8 cellular contexts compared by ENCODE assay signal in the genomic region with DNA sequence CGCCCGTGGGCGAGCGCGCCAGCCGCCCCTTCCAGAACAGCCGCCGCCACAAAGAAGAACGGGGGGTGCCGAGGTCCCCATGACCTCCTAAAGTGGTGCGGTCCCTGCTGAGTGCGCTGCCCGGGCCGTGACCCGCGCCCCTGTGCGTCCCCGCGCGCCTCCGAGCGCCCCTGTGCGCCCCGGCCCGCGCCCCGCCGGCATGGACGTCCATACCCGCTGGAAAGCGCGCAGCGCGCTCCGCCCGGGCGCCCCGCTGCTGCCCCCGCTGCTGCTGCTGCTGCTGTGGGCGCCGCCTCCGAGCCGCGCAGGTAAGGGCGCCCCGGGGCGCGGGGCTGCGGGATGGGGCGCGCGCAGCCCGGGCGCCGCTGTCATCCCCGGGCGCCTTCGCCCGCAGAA. TPM values are rescaled to one million over a fixed set of nuclear protein-coding genes. Genes with fewer than 3 reads are reported as not detected.
A peak's percentile ranks its signal among the peaks of the same experiment; 100 is the strongest.
DNase-seq lines count a peak whose midpoint lies in the region; ATAC-seq and TF ChIP-seq lines count a peak whose summit lies in the region.

No MANE protein-coding gene starts in this region.

- no peak overlapping the region for H3K27ac Mint-ChIP-seq in CD4-positive, alpha-beta T cell

- peak; percentile 25 for ATAC-seq in CD4-positive, alpha-beta T cell (ENCODE audit: poor library complexity)
- peak; percentile 0 for ATAC-seq in left ventricle myocardium superior

- in situ Hi-C loops in KBM-7 (cut with MboI; ENCODE audit: low pct_unique_long_range_greater_than_20kb, low sequenced_read_pairs) = no loop called here

- peak overlapping the region; percentile 88 for H3K4me3 ChIP-seq in SK-N-MC
- H3K4me3 ChIP-seq in rectal smooth muscle tissue (ENCODE audit: low read length) = peak overlapping the region; percentile 71

- H3K9ac ChIP-seq in SK-N-MC (ENCODE audit: insufficient read length) = peak overlapping the region; percentile 67
- H3K9ac ChIP-seq in rectal smooth muscle tissue (ENCODE audit: low read length) = no peak overlapping the region

- intact Hi-C loops in CD4-positive, alpha-beta T cell (cut with DNase I, micrococcal nuclease) = loop anchor here (5.0 to 10.0 kb wide), 2 partner anchors 195 to 477 kb away; partner anchors contain the start of gene RNU6ATAC (in 1 of the 2)
- intact Hi-C loops in left ventricle myocardium superior (cut with micrococcal nuclease) = no loop called here

- H3K4me1 ChIP-seq in rectal smooth muscle tissue (ENCODE audit: control insufficient read depth, insufficient read depth, low read length) = peaks cover 28% of the 10 kb centered on the region

- peaks cover 11% of the 10 kb centered on the region for H3K27me3 ChIP-seq in CD4-positive, alpha-beta T cell (ENCODE audit: control insufficient read depth, insufficient read depth, low read length)
- no peaks in the 10 kb centered on the region for H3K27me3 ChIP-seq in rectal smooth muscle tissue (ENCODE audit: control insufficient read depth, insufficient read depth, low read length)

- no peak for DNase-seq in CD4-positive, alpha-beta T cell
- DNase-seq in SK-N-MC (ENCODE audit: low read depth, low spot score) (no peak), left ventricle myocardium superior (peak; percentile 43), KBM-7 (no peak), occipital lobe (lab: John Stamatoyannopoulos, UW) (no peak), NCI-H1694 (lab: John Stamatoyannopoulos, UW) (no peak)
- DNase-seq in activated naive CD4-positive, alpha-beta T cell treated with anti-CD3 and anti-CD28 coated beads, Interleukin-2, amount 50 U/mL, for 16 hours = no peak

- POLR2A ChIA-PET in CD4-positive, alpha-beta T cell (lab: Charles Lee) = no interaction called here

- H3K36me3 ChIP-seq in SK-N-MC (ENCODE audit: insufficient read depth, low read length) = no peaks in the 10 kb centered on the region; the same call in 1 of the 2 replicates
- H3K36me3 ChIP-seq in rectal smooth muscle tissue (ENCODE audit: control insufficient read depth, insufficient read depth, low read length) = no peaks in the 10 kb centered on the region

- H3K9me3 ChIP-seq in CD4-positive, alpha-beta T cell (ENCODE audit: control insufficient read depth, low read length) = no peaks in the 10 kb centered on the region
- no peaks in the 10 kb centered on the region for H3K9me3 ChIP-seq in SK-N-MC (ENCODE audit: low read depth, low read length)

- TF ChIP-seq CTCF in CD4-positive, alpha-beta T cell (IDR thresholded peaks at IDR 0.05) = no peak

- no peaks in the 10 kb centered on the region for H3K9me3 Mint-ChIP-seq in CD4-positive, alpha-beta T cell

- no peaks in the 10 kb centered on the region for H3K4me1 Mint-ChIP-seq in CD4-positive, alpha-beta T cell (ENCODE audit: low read depth)

- H3K4me3 Mint-ChIP-seq in CD4-positive, alpha-beta T cell = no peak overlapping the region

- H3K27me3 Mint-ChIP-seq in CD4-positive, alpha-beta T cell = peaks cover 17% of the 10 kb centered on the region

- H3K36me3 Mint-ChIP-seq in CD4-positive, alpha-beta T cell (ENCODE audit: low read depth) = no peaks in the 10 kb centered on the region

- H3K27ac ChIP-seq in CD4-positive, alpha-beta T cell (ENCODE audit: low read depth, low read length) = no peak overlapping the region
- H3K27ac ChIP-seq in SK-N-MC (peak overlapping the region; percentile 25; the same call in 1 of the 2 replicates), rectal smooth muscle tissue (ENCODE audit: low read depth, low read length) (peak overlapping the region; percentile 81)

- CTCF ChIA-PET in CD4-positive, alpha-beta T cell (lab: Charles Lee) = no interaction called here

RNA-seq across cellular contexts. Expression of gene COL5A1, which starts 0.4 kb away (rescaled TPM):
- under 1 TPM; 0.41 to 0.50 TPM for total RNA-seq in CD4-positive, alpha-beta T cell
- 14.8 TPM for total RNA-seq in left ventricle myocardium superior
- total RNA-seq in occipital lobe = 4.5 TPM
